Comparison of ENCODE assay signal across 12 cellular contexts in the genomic region with DNA sequence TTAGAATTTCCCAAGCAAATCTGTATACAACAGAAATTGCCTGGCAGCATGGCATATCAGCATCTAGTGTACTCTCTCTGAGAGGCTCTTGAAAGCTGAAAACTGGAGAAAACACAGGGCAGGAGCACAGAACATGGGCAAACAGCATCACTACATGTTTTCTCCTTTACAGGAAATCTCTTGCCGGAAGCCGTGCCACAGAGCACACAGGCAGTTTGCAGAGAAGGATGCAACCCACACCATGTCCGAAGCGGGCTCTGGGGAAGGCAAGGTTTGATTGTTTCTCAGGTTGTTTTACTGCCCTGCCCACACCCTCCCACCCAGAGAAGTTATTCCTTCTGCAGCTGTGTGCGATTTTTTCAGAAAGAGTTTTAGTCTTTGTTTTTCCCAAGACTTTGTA. TPM values are rescaled to one million over a fixed set of nuclear protein-coding genes. Genes with fewer than 3 reads are reported as not detected.
DNase-seq lines count a peak whose midpoint lies in the region; ATAC-seq, FAIRE-seq and TF ChIP-seq lines count a peak whose summit lies in the region.
"Had no signal": no experiment of that assay in that cellular context is flagged by ENCODE, and none has a peak within 500 bp of the region (broad histone marks: within the 10 kb centered on the region; RNA-seq: fewer than 3 reads in every experiment).

No MANE protein-coding gene starts in this region.

- H3K36me3 Mint-ChIP-seq in activated T-helper 17 cell treated with anti-CD3 and anti-CD28 coated beads, Interleukin-2, amount 50 U/mL, for 72 hours (ENCODE audit: low read depth): peaks cover 19% of the 10 kb centered on the region

- H3K9me3 ChIP-seq in spleen (no peaks in the 10 kb centered on the region), gastroesophageal sphincter (no peaks in the 10 kb centered on the region)
- H3K9me3 ChIP-seq: vagina had no signal

- no peaks in the 10 kb centered on the region for H3K27me3 Mint-ChIP-seq in activated T-helper 17 cell treated with anti-CD3 and anti-CD28 coated beads, Interleukin-2, amount 50 U/mL, for 72 hours

- H3K36me3 ChIP-seq in spleen (no peaks in the 10 kb centered on the region), gastroesophageal sphincter (no peaks in the 10 kb centered on the region)
- H3K36me3 ChIP-seq: vagina had no signal

- TF ChIP-seq CTCF in NB4 (IDR thresholded peaks at IDR 0.05; ENCODE audit: low read depth, low read length) (no peak), spleen (IDR thresholded peaks at IDR 0.05 in 8 of 11, conservative IDR thresholded peaks at IDR 0.05 in 3 of 11) (no peak), gastroesophageal sphincter (IDR thresholded peaks at IDR 0.05) (no peak)

- H3K4me3 Mint-ChIP-seq in activated T-helper 17 cell treated with anti-CD3 and anti-CD28 coated beads, Interleukin-2, amount 50 U/mL, for 72 hours: peak overlapping the region; percentile 88

- ATAC-seq in activated T-helper 17 cell treated with anti-CD3 and anti-CD28 coated beads, Interleukin-2, amount 50 U/mL, for 72 hours (replicated peaks): peak; percentile 25
- no peak for ATAC-seq in gastroesophageal sphincter
- no peak for ATAC-seq in HG03025 (IDR thresholded peaks at IDR 0.05; ENCODE audit: low FRiP score, unreplicated experiment)

- peaks cover 14% of the 10 kb centered on the region for H3K4me1 Mint-ChIP-seq in activated T-helper 17 cell treated with anti-CD3 and anti-CD28 coated beads, Interleukin-2, amount 50 U/mL, for 72 hours

- H3K27ac ChIP-seq in spleen (peak overlapping the region; percentile 61 to 90 (median 88)), gastroesophageal sphincter (no peak overlapping the region)
- H3K27ac ChIP-seq: parathyroid adenoma, vagina had no signal

- H3K4me1 ChIP-seq in spleen (peaks cover 43 to 100% (median 89%) of the 10 kb centered on the region in 6 donors), gastroesophageal sphincter (peaks cover 0 to 17% (median 0%) of the 10 kb centered on the region in 3 donors)
- H3K4me1 ChIP-seq: parathyroid adenoma had no signal

- WGBS in spleen, 5 donors: 7 to 52% (median 11%) methylated on average over 5 of the region's 5 CpGs
- 86 to 90% methylated on average over 2 to 5 of the region's 5 CpGs for WGBS in gastroesophageal sphincter (ENCODE audit: low coverage in 1 of 2), 2 donors

- peak; percentile 79 for TF ChIP-seq POLR2A in GM12891 (IDR thresholded peaks at IDR 0.05; ENCODE audit: low read depth, low read length)
- peak; percentile 32 for TF ChIP-seq POLR2A in NB4 (IDR thresholded peaks at IDR 0.05; ENCODE audit: extremely low read depth, insufficient read length)
- TF ChIP-seq POLR2A in spleen (IDR thresholded peaks at IDR 0.05): peak in 2 of 3 donors; percentile 11 to 14
- no peak for TF ChIP-seq POLR2A in gastroesophageal sphincter (IDR thresholded peaks at IDR 0.05)

- peak overlapping the region; percentile 99 for H3K27ac Mint-ChIP-seq in activated T-helper 17 cell treated with anti-CD3 and anti-CD28 coated beads, Interleukin-2, amount 50 U/mL, for 72 hours

- peak; percentile 95 for FAIRE-seq in GM12891 (lab: Jason Lieb, UNC)

- no peak for TF ChIP-seq EP300 in gastroesophageal sphincter (IDR thresholded peaks at IDR 0.05)

- H3K4me3 ChIP-seq in NB4 (ENCODE audit: low read depth, low read length) (peak overlapping the region; percentile 41), spleen (peak overlapping the region in 1 of 8 donors; percentile 55), gastroesophageal sphincter (no peak overlapping the region)
- H3K4me3 ChIP-seq: vagina had no signal

- H3K9me3 Mint-ChIP-seq in activated T-helper 17 cell treated with anti-CD3 and anti-CD28 coated beads, Interleukin-2, amount 50 U/mL, for 72 hours: no peaks in the 10 kb centered on the region

- H3K27me3 ChIP-seq in spleen (replicated peaks in 1 of 7) (peaks cover 0 to 5% (median 0%) of the 10 kb centered on the region in 7 donors), gastroesophageal sphincter (no peaks in the 10 kb centered on the region)
- H3K27me3 ChIP-seq: vagina had no signal

- intact Hi-C loops in spleen (cut with DNase I; ENCODE audit: low total_unique reads): loop anchor here (10.0 kb wide), 1 partner anchor 101 kb away; no protein-coding TSS in a partner anchor

- DNase-seq in GM12891 (ENCODE audit: insufficient read length, low spot score) (no peak), NB4 (ENCODE audit: low read depth) (peak; percentile 76), spleen (peak; percentile 84), HUDEP-2 (lab: John Stamatoyannopoulos, UW; ENCODE audit: unreplicated experiment in 76 of 76) (no peak), SHP77 treated with DMSO at 0.1 percent for 48 hours (lab: John Stamatoyannopoulos, UW) (no peak)
- DNase-seq: DMS53, NCI-H1417 treated with DMSO at 0.1 percent for 48 hours had no signal

TF ChIP-seq in GM12891, 5 proteins besides CTCF, POLR2A, EP300 and RAD21:
- TF ChIP-seq TAF1 (IDR thresholded peaks at IDR 0.05; ENCODE audit: low read depth, low read length) (peak; percentile 88), SPI1 (IDR thresholded peaks at IDR 0.05; ENCODE audit: low read depth, low read length) (no peak), PAX5 (IDR thresholded peaks at IDR 0.05; ENCODE audit: insufficient read depth, low read length, severe bottlenecking) (no peak), POU2F2 (IDR thresholded peaks at IDR 0.05; ENCODE audit: low read depth, low read length) (no peak), POLR2AphosphoS5 (IDR thresholded peaks at IDR 0.05; ENCODE audit: low read depth, low read length) (peak; percentile 65; the same call in 1 of the 2 replicates)

RNA-seq across cellular contexts. Expression of a gene that starts 41.1 kb away (rescaled TPM):
- polyA plus RNA-seq in GM12891 (2012; ENCODE audit: low read depth, missing spikeins): not detected
- under 1 TPM in 1 of 2 donors, not detected in 1; 0.21 TPM for total RNA-seq in activated T-helper 17 cell treated with anti-CD3 and anti-CD28 coated beads, Interleukin-2, amount 50 U/mL, for 72 hours
- total RNA-seq in spleen: 10 to 100 TPM in 3 of 7 donors, under 1 TPM in 2, not detected in 2; 0.09 to 56.0 (median 12.3) TPM
- 10 to 100 TPM in 1 of 3 donors, under 1 TPM in 1, not detected in 1; 0.16 to 10.5 TPM for polyA plus RNA-seq in spleen
- total RNA-seq in gastroesophageal sphincter: not detected
- total RNA-seq: vagina had no signal

Comparison
In these comparisons a context has a peak if more than half of its experiments do, and no peak if none do; other contexts are left out.
1. DNase-seq: peak in NB4 (single experiment) and spleen (single experiment); none in GM12891 (single experiment), HUDEP-2 (0 of 76) and SHP77 treated with DMSO at 0.1 percent for 48 hours (single experiment).
2. POLR2A ChIP-seq: peak in GM12891 (single experiment), NB4 (single experiment) and spleen (2 of 3); none in gastroesophageal sphincter (0 of 2).
3. H3K27ac ChIP-seq: peak in spleen (8 of 8); none in gastroesophageal sphincter (0 of 4).